In genomic region chr16:11587643-11588247, GRCh38 we compare ENCODE assay signal across 8 cellular contexts. TPM values are rescaled to one million over a fixed set of nuclear protein-coding genes. Genes with fewer than 3 reads are reported as not detected.
DNase-seq lines count a peak whose midpoint lies in the region; ATAC-seq and TF ChIP-seq lines count a peak whose summit lies in the region.

No MANE protein-coding gene starts in this region.

- H3K9me3 ChIP-seq in adipocyte (ENCODE audit: control insufficient read depth, low read length): no peaks in the 10 kb centered on the region
- no peaks in the 10 kb centered on the region for H3K9me3 ChIP-seq in left lung
- H3K9me3 ChIP-seq in thyroid gland: no peaks in the 10 kb centered on the region

- H3K4me1 ChIP-seq in adipocyte (ENCODE audit: control insufficient read depth, insufficient read depth, low read length): peaks cover 20% of the 10 kb centered on the region
- peaks cover 6 to 49% of the 10 kb centered on the region in 2 donors for H3K4me1 ChIP-seq in left lung
- peaks cover 32 to 36% of the 10 kb centered on the region in 2 donors for H3K4me1 ChIP-seq in thyroid gland

- peak overlapping the region; percentile 83 for H3K4me3 Mint-ChIP-seq in activated CD8-positive, alpha-beta memory T cell treated with anti-CD3 and anti-CD28 coated beads, Interleukin-2, amount 10 ng/mL, durations not matched to agents 7 days and 5 days

- DNase-seq in activated CD8-positive, alpha-beta memory T cell treated with anti-CD3 and anti-CD28 coated beads, Interleukin-2, amount 10 ng/mL, durations not matched to agents 7 days and 5 days: no peak
- DNase-seq in activated CD8-positive, alpha-beta memory T cell treated with anti-CD3 and anti-CD28 coated beads for 24 hours: no peak
- DNase-seq in adipocyte (ENCODE audit: low read depth) (no peak), left lung (peak in 1 of 2 donors; percentile 51), thyroid gland (no peak), DMS114 treated with DMSO at 0.1 percent for 48 hours (lab: John Stamatoyannopoulos, UW; ENCODE audit: unreplicated experiment) (no peak)
- DNase-seq in stimulated activated CD4-positive, alpha-beta T cell treated with anti-CD3 and anti-CD28 coated beads, Interleukin-4, amount 100 ng/mL, for 24 hours: no peak
- no peak for DNase-seq in stimulated activated CD4-positive, alpha-beta T cell treated with anti-CD3 and anti-CD28 coated beads, Interleukin-1b, Interleukin-23, amount 100 ng/mL, for 48 hours

- H3K27ac ChIP-seq in left lung: peak overlapping the region; percentile 93
- peak overlapping the region; percentile 98 to 99 (median 98) for H3K27ac ChIP-seq in thyroid gland

- no peak for ATAC-seq in activated CD8-positive, alpha-beta memory T cell treated with anti-CD3 and anti-CD28 coated beads, Interleukin-2, amount 10 ng/mL, durations not matched to agents 7 days and 5 days
- no peak for ATAC-seq in left lung

- peaks cover 1% of the 10 kb centered on the region for H3K36me3 Mint-ChIP-seq in activated CD8-positive, alpha-beta memory T cell treated with anti-CD3 and anti-CD28 coated beads, Interleukin-2, amount 10 ng/mL, durations not matched to agents 7 days and 5 days

- CTCF ChIA-PET in activated CD8-positive, alpha-beta memory T cell treated with anti-CD3 and anti-CD28 coated beads, Interleukin-2, amount 10 ng/mL, durations not matched to agents 7 days and 5 days (lab: Charles Lee): interaction anchor here (1.2 to 3.4 kb wide), 9 partner anchors 27 to 624 kb away, joined by 3 to 22 read pairs (median 4); no protein-coding TSS in a partner anchor

- 79 to 89% methylated on average over 11 to 12 of the region's 14 CpGs for WGBS in thyroid gland, 2 donors

- H3K27me3 ChIP-seq in adipocyte (replicated peaks; ENCODE audit: control insufficient read depth, insufficient read depth, low read length): no peaks in the 10 kb centered on the region
- H3K27me3 ChIP-seq in left lung: peaks cover 0 to 20% of the 10 kb centered on the region in 2 donors
- no peaks in the 10 kb centered on the region for H3K27me3 ChIP-seq in thyroid gland

- H3K4me3 ChIP-seq in adipocyte (ENCODE audit: low read length): peak overlapping the region; percentile 85
- H3K4me3 ChIP-seq in left lung: peak overlapping the region; percentile 62 to 71
- peak overlapping the region in 1 of 3 donors; percentile 79 for H3K4me3 ChIP-seq in thyroid gland (replicated peaks in 1 of 3)

- TF ChIP-seq POLR2A in thyroid gland (IDR thresholded peaks at IDR 0.05): no peak

- H3K9me3 Mint-ChIP-seq in activated CD8-positive, alpha-beta memory T cell treated with anti-CD3 and anti-CD28 coated beads, Interleukin-2, amount 10 ng/mL, durations not matched to agents 7 days and 5 days (ENCODE audit: low read depth): no peaks in the 10 kb centered on the region

- H3K9ac ChIP-seq in adipocyte (ENCODE audit: low read length): peak overlapping the region; percentile 85

- H3K27me3 Mint-ChIP-seq in activated CD8-positive, alpha-beta memory T cell treated with anti-CD3 and anti-CD28 coated beads, Interleukin-2, amount 10 ng/mL, durations not matched to agents 7 days and 5 days: peaks cover 3% of the 10 kb centered on the region

- TF ChIP-seq CTCF in left lung (IDR thresholded peaks at IDR 0.05) (no peak), thyroid gland (IDR thresholded peaks at IDR 0.05) (no peak)

- H3K36me3 ChIP-seq in adipocyte (ENCODE audit: control insufficient read depth, insufficient read depth, low read length, severe bottlenecking) (no peaks in the 10 kb centered on the region), left lung (peaks cover 0 to 5% of the 10 kb centered on the region in 2 donors), thyroid gland (no peaks in the 10 kb centered on the region)

- peaks cover 34% of the 10 kb centered on the region for H3K4me1 Mint-ChIP-seq in activated CD8-positive, alpha-beta memory T cell treated with anti-CD3 and anti-CD28 coated beads, Interleukin-2, amount 10 ng/mL, durations not matched to agents 7 days and 5 days

- peak overlapping the region; percentile 90 for H3K27ac Mint-ChIP-seq in activated CD8-positive, alpha-beta memory T cell treated with anti-CD3 and anti-CD28 coated beads, Interleukin-2, amount 10 ng/mL, durations not matched to agents 7 days and 5 days

- intact Hi-C loops in left lung (cut with DNase I) (no loop called here), thyroid gland (cut with DNase I) (no loop called here)

RNA-seq across cellular contexts. Expression of gene LITAF, which starts 1.0 kb away (rescaled TPM):
- total RNA-seq in activated CD8-positive, alpha-beta memory T cell treated with anti-CD3 and anti-CD28 coated beads, Interleukin-2, amount 10 ng/mL, durations not matched to agents 7 days and 5 days: 100 to 1,000 TPM in 1 of 2 experiments, 10 to 100 TPM in 1; 91.4 to 155 TPM
- 100 to 1,000 TPM; 125 to 277 TPM for total RNA-seq in left lung
- total RNA-seq in thyroid gland: 100 to 1,000 TPM; 101 to 136 (median 112) TPM
